11 cellular contexts compared by ENCODE assay signal in the genomic region with DNA sequence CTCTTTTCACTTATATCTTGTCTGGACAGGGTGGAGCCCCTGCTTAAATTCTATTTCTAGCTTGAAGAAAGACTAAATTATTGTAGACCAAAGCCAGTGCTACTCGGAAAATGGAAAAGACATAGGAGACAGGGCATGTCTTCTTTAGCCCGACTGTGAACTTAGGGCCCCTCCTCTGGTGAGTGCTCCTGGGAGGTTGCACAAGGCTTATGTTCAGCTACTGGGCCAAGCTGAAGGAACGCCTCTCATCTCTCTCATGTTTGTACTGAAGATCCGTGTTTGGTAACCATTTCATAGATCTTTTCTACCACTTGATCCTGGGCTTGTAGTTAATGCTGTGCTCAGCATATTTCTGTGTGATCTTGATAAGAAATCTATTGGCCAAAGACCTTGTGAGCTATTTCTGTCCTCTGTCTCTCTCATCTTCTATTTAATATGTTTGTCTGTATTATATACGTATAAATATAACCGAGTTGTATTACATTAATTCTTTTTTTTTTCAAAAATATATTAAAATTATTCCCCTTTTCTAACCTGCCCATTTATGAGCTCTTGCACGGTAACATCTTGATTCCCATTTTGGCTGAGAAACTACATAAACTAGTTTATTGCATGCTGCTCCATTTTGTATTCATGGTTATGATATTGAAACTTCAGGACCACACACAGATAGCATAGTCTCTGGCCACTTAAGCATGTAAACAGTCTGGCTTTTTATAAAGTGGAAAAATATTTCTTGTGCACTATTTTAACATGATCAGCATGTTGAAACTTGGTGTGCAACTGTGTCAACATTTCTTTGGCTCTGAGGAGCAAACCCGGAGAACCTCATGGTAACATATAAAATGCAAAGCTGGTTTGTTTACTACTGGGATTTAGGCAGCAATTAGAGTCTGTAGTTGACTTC.
DNase-seq lines count a peak whose midpoint lies in the region; ATAC-seq and TF ChIP-seq lines count a peak whose summit lies in the region.
"Had no signal": no experiment of that assay in that cellular context is flagged by ENCODE, and none has a peak within 500 bp of the region (broad histone marks: within the 10 kb centered on the region; RNA-seq: fewer than 3 reads in every experiment).

No MANE protein-coding gene starts in this region.

- no peak overlapping the region for H3K4me3 ChIP-seq in PC-3 (ENCODE audit: low read length)

- TF ChIP-seq CTCF in PC-3 (conservative IDR thresholded peaks at IDR 0.05; ENCODE audit: low read depth, low read length) (no peak), omental fat pad (IDR thresholded peaks at IDR 0.05) (no peak)

- POLR2A ChIA-PET in PC-3 (lab: Charles Lee; ENCODE audit: unreplicated experiment), result interaction anchor here (0.6 kb wide), 1 partner anchor 71 kb away, joined by 3 read pairs; no protein-coding TSS in a partner anchor

- H3K79me2 ChIP-seq in PC-3 (ENCODE audit: low read length), result no peaks in the 10 kb centered on the region; the same call in 1 of the 2 replicates

- no peak overlapping the region for H3K4me2 ChIP-seq in PC-3 (ENCODE audit: low read length)

- intact Hi-C loops in PC-3 (cut with micrococcal nuclease), result no loop called here

- H3K9me3 ChIP-seq in PC-3 (ENCODE audit: low read length), result no peaks in the 10 kb centered on the region

- H3K9me2 ChIP-seq in PC-3 (replicated peaks; ENCODE audit: low read length), result no peaks in the 10 kb centered on the region

- peak; percentile 18 for DNase-seq in AG08396 (ENCODE audit: low spot score)
- DNase-seq in PC-3, result no peak
- DNase-seq in fibroblast of gingiva (ENCODE audit: low read depth), result peak; percentile 77
- DNase-seq in omental fat pad (ENCODE audit: low spot score), result no peak
- DNase-seq in UCSD-AML1 (lab: John Stamatoyannopoulos, UW; ENCODE audit: unreplicated experiment), result no peak
- no peak for DNase-seq in stimulated activated CD4-positive, alpha-beta T cell treated with anti-CD3 and anti-CD28 coated beads, Interleukin-2, amount 100 ng/mL, for 24 hours
- DNase-seq: CD8-positive, alpha-beta memory T cell; effector memory CD8-positive, alpha-beta T cell; NCI-H2081 treated with DMSO at 0.1 percent for 48 hours had no signal

- H3K4me1 ChIP-seq in PC-3 (ENCODE audit: insufficient read depth, low read length), result peaks cover 17% of the 10 kb centered on the region

- no peak overlapping the region for H2AFZ ChIP-seq in PC-3 (ENCODE audit: low read length)

- no peaks in the 10 kb centered on the region for H3K27me3 ChIP-seq in PC-3 (ENCODE audit: low read length)

- no TSS peak for BruUV-seq in PC-3 (replicated peaks; lab: Mats Ljungman, UMichigan)

- no peaks in the 10 kb centered on the region for H4K20me1 ChIP-seq in PC-3 (ENCODE audit: low read length)

- H3K9ac ChIP-seq in PC-3 (ENCODE audit: low read length), result no peak overlapping the region

- no peaks in the 10 kb centered on the region for H3F3A ChIP-seq in PC-3 (ENCODE audit: low read length, unreplicated experiment)

- no peak overlapping the region for H3K27ac ChIP-seq in PC-3 (ENCODE audit: low read length)

- ATAC-seq in PC-3 (peak; percentile 19; the same call in 1 of the 2 replicates), omental fat pad (ENCODE audit: low FRiP score) (peak; percentile 80), GM18519 (IDR thresholded peaks at IDR 0.05; ENCODE audit: low FRiP score, unreplicated experiment) (no peak), HG02970 (IDR thresholded peaks at IDR 0.05; ENCODE audit: low FRiP score, unreplicated experiment) (no peak)
- ATAC-seq: effector memory CD8-positive, alpha-beta T cell had no signal

- CTCF ChIA-PET in PC-3 (lab: Charles Lee), result no interaction called here

- no peaks in the 10 kb centered on the region for H3K36me3 ChIP-seq in PC-3 (ENCODE audit: low read depth, low read length)

Comparison
In these comparisons a context has a peak if more than half of its experiments do, and no peak if none do; other contexts are left out.
1. DNase-seq: peak in AG08396 (single experiment) and fibroblast of gingiva (single experiment); none in PC-3 (single experiment), omental fat pad (single experiment), UCSD-AML1 (single experiment) and stimulated activated CD4-positive, alpha-beta T cell treated with anti-CD3 and anti-CD28 coated beads, Interleukin-2, amount 100 ng/mL, for 24 hours (0 of 2).
2. ATAC-seq: peak in PC-3 (single experiment) and omental fat pad (single experiment); none in GM18519 (single experiment) and HG02970 (single experiment).